ENCODE assay signal across 1 cellular context in genomic region chr6:131331873-131332759, GRCh38.
TF ChIP-seq lines count a peak whose summit lies in the region.

No MANE protein-coding gene starts in this region.

TF ChIP-seq in H1, 55 proteins besides CTCF, POLR2A, EP300 and RAD21 (continued from another document):
- no peak for TF ChIP-seq TAF1 (IDR thresholded peaks at IDR 0.05; ENCODE audit: low read depth, low read length)
- TF ChIP-seq FOSL1 (IDR thresholded peaks at IDR 0.05; ENCODE audit: insufficient read depth, low read depth, low read length): no peak
- no peak for TF ChIP-seq KDM4A (IDR thresholded peaks at IDR 0.05; ENCODE audit: low read depth, low read length, severe bottlenecking)
- no peak for TF ChIP-seq USF2 (IDR thresholded peaks at IDR 0.05; ENCODE audit: low read length)
- no peak for TF ChIP-seq BACH1 (IDR thresholded peaks at IDR 0.05; ENCODE audit: low read length)
- no peak for TF ChIP-seq TAF7 (optimal IDR thresholded peaks at IDR 0.05; ENCODE audit: borderline replicate concordance, low read depth, low read length)
- no peak for TF ChIP-seq KDM1A (IDR thresholded peaks at IDR 0.05; ENCODE audit: borderline replicate concordance, low read length)
- no peak for TF ChIP-seq SP1 (IDR thresholded peaks at IDR 0.05; ENCODE audit: low read depth, low read length)
- TF ChIP-seq SP2 (IDR thresholded peaks at IDR 0.05; ENCODE audit: low read length): no peak
- TF ChIP-seq POLR2AphosphoS5 (IDR thresholded peaks at IDR 0.05; ENCODE audit: low read depth, low read length): no peak
- TF ChIP-seq POU5F1 (IDR thresholded peaks at IDR 0.05; ENCODE audit: low read depth, low read length): no peak
- no peak for TF ChIP-seq CBX5 (IDR thresholded peaks at IDR 0.05; ENCODE audit: low read depth, low read length)
- TF ChIP-seq CHD7 (IDR thresholded peaks at IDR 0.05; ENCODE audit: insufficient replicate concordance, low read length): no peak
- no peak for TF ChIP-seq MAX (IDR thresholded peaks at IDR 0.05)
- no peak for TF ChIP-seq ATF2 (IDR thresholded peaks at IDR 0.05; ENCODE audit: low read length)
